ENCODE assay signal across 8 cellular contexts in the genomic region with DNA sequence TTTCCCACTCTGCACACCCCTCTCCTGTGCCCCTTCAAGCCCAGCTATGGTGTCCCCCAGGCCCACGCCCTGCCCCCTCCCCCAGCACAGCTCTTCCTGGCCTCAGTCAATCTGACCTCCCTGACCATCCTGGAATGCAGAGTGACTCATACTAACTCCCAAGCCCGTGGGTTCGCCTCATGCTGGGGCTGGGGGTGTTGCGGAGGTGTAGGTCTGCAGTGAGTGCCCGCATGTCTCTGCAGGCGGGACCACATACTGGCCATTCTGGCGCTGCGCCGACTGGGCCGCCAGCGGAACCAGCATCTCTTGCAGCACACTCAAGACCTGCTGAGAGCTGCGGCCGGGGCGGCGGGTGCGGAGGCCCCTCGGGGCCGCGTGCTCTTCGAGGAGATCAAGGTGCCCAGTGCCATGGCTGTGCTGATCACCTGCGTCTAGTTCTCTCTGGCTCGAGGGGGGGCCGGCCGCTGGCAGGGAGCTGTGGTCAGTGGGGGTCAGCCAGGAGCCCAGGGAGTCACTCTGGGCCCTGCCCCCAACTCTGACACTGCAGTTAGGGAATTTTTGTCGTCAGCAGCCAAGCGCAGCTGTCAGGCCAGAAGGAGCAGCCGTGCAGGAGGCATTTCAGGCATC. TPM values are rescaled to one million over a fixed set of nuclear protein-coding genes. Genes with fewer than 3 reads are reported as not detected.
A peak's percentile ranks its signal among the peaks of the same experiment; 100 is the strongest.
DNase-seq lines count a peak whose midpoint lies in the region; ATAC-seq and TF ChIP-seq lines count a peak whose summit lies in the region.
"Had no signal": no experiment of that assay in that cellular context is flagged by ENCODE, and none has a peak within 500 bp of the region (broad histone marks: within the 10 kb centered on the region; RNA-seq: fewer than 3 reads in every experiment).

No MANE protein-coding gene starts in this region.

- no peaks in the 10 kb centered on the region for H3K9me2 ChIP-seq in HCT116 (ENCODE audit: insufficient read depth)

- peak overlapping the region; percentile 24 to 52 for H3K4me3 ChIP-seq in HCT116 (replicated peaks in 1 of 2; ENCODE audit: low read depth in 1 of 2, low read length in 2 of 2)
- no peak overlapping the region for H3K4me3 ChIP-seq in cardiac fibroblast (replicated peaks in 1 of 2; ENCODE audit: low read depth in 2 of 2, low read length in 2 of 2)

- no peak for TF ChIP-seq RAD21 in HCT116 (IDR thresholded peaks at IDR 0.05; ENCODE audit: low read depth)

- ATAC-seq in HCT116 = peak; percentile 68
- peak; percentile 59 for ATAC-seq in omental fat pad (ENCODE audit: low FRiP score)
- no peak for ATAC-seq in HG02678 (IDR thresholded peaks at IDR 0.05; ENCODE audit: unreplicated experiment)
- no peak for ATAC-seq in GM21390 (IDR thresholded peaks at IDR 0.05; ENCODE audit: unreplicated experiment)
- ATAC-seq in HG03159 (IDR thresholded peaks at IDR 0.05; ENCODE audit: unreplicated experiment) = no peak

- CTCF ChIA-PET in HCT116 (lab: Charles Lee) = no interaction called here

- DNase-seq in HCT116 (ENCODE audit: low read depth, low spot score) (peak; percentile 50), cardiac fibroblast (ENCODE audit: low read depth in 2 of 2) (peak; percentile 71 to 81), omental fat pad (ENCODE audit: low spot score) (no peak)
- DNase-seq: activated naive CD4-positive, alpha-beta T cell; NCI-H1105 had no signal

- H3K9me3 ChIP-seq in HCT116 (ENCODE audit: control insufficient read depth in 1 of 2, insufficient read depth in 1 of 2, low read depth in 1 of 2, low read length in 2 of 2) = no peaks in the 10 kb centered on the region

- H3K27ac ChIP-seq in HCT116 (ENCODE audit: low read depth, low read length) = peak overlapping the region; percentile 88

- no peaks in the 10 kb centered on the region for H3K79me2 ChIP-seq in HCT116 (ENCODE audit: insufficient read depth, low read length)

- no peak overlapping the region for H2AFZ ChIP-seq in HCT116 (ENCODE audit: low read depth, low read length, poor library complexity, severe bottlenecking)

- intact Hi-C loops in HCT116 (cut with micrococcal nuclease) = loop anchor here (1.0 kb wide), 1 partner anchor 31 kb away; no protein-coding TSS in a partner anchor

- H3K9ac ChIP-seq in HCT116 (ENCODE audit: low read length) = peak overlapping the region; percentile 63

- RAD21 ChIA-PET in HCT116 (lab: Charles Lee; ENCODE audit: low non-redundant PET in 1 of 2, low total read pairs in 2 of 2, uncharacterized antibody in 2 of 2, unreplicated experiment in 2 of 2) = no interaction called here

- no TSS peak for BruUV-seq in HCT116 (replicated peaks; lab: Mats Ljungman, UMichigan)

- H3K36me3 ChIP-seq in HCT116 (ENCODE audit: control insufficient read depth in 1 of 2, insufficient read depth in 2 of 2, low read length in 2 of 2) = no peaks in the 10 kb centered on the region

- no peaks in the 10 kb centered on the region for H3K27me3 ChIP-seq in HCT116 (ENCODE audit: insufficient read depth, low read length)

- no peak for TF ChIP-seq CTCF in HCT116 (IDR thresholded peaks at IDR 0.05 in 2 of 3, conservative IDR thresholded peaks at IDR 0.05 in 1 of 3; ENCODE audit: borderline replicate concordance in 1 of 3, insufficient read depth in 1 of 3, low read depth in 2 of 3, low read length in 2 of 3)
- no peak for TF ChIP-seq CTCF in cardiac fibroblast (IDR thresholded peaks at IDR 0.05; ENCODE audit: low read depth, low read length)
- TF ChIP-seq CTCF in omental fat pad (IDR thresholded peaks at IDR 0.05) = no peak

- no peak for TF ChIP-seq POLR2A in HCT116 (IDR thresholded peaks at IDR 0.05; ENCODE audit: borderline replicate concordance, extremely low read depth, insufficient read depth, insufficient read length)

- POLR2A ChIA-PET in HCT116 (lab: Charles Lee) = interaction anchor here (0.6 kb wide), 1 partner anchor 10 kb away, joined by 3 read pairs; no protein-coding TSS in a partner anchor

- H4K20me1 ChIP-seq in HCT116 (ENCODE audit: insufficient read depth) = no peaks in the 10 kb centered on the region

- peaks cover 51 to 62% of the 10 kb centered on the region in 2 experiments for H3K4me1 ChIP-seq in HCT116 (ENCODE audit: control insufficient read depth in 1 of 2, insufficient read depth in 2 of 2, low read length in 2 of 2)

- peak overlapping the region; percentile 80 for H3K4me2 ChIP-seq in HCT116 (ENCODE audit: low read length)

TF ChIP-seq in HCT116, 20 proteins besides CTCF, POLR2A, EP300 and RAD21:
- TF ChIP-seq CEBPB (IDR thresholded peaks at IDR 0.05; ENCODE audit: low read depth) (no peak), EZH2 (IDR thresholded peaks at IDR 0.05) (no peak), TCF7L2 (IDR thresholded peaks at IDR 0.05; ENCODE audit: borderline replicate concordance, extremely low read depth, insufficient read depth, insufficient read length) (peak; percentile 12), EGR1 (IDR thresholded peaks at IDR 0.05; ENCODE audit: low read depth) (no peak), SP1 (IDR thresholded peaks at IDR 0.05; ENCODE audit: low read depth) (no peak), ZFX (IDR thresholded peaks at IDR 0.05) (peak; percentile 37; the same call in 1 of the 2 replicates), SIN3A (IDR thresholded peaks at IDR 0.05; ENCODE audit: low read depth) (no peak)
- TF ChIP-seq, protein P1, sequence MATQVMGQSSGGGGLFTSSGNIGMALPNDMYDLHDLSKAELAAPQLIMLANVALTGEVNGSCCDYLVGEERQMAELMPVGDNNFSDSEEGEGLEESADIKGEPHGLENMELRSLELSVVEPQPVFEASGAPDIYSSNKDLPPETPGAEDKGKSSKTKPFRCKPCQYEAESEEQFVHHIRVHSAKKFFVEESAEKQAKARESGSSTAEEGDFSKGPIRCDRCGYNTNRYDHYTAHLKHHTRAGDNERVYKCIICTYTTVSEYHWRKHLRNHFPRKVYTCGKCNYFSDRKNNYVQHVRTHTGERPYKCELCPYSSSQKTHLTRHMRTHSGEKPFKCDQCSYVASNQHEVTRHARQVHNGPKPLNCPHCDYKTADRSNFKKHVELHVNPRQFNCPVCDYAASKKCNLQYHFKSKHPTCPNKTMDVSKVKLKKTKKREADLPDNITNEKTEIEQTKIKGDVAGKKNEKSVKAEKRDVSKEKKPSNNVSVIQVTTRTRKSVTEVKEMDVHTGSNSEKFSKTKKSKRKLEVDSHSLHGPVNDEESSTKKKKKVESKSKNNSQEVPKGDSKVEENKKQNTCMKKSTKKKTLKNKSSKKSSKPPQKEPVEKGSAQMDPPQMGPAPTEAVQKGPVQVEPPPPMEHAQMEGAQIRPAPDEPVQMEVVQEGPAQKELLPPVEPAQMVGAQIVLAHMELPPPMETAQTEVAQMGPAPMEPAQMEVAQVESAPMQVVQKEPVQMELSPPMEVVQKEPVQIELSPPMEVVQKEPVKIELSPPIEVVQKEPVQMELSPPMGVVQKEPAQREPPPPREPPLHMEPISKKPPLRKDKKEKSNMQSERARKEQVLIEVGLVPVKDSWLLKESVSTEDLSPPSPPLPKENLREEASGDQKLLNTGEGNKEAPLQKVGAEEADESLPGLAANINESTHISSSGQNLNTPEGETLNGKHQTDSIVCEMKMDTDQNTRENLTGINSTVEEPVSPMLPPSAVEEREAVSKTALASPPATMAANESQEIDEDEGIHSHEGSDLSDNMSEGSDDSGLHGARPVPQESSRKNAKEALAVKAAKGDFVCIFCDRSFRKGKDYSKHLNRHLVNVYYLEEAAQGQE (IDR thresholded peaks at IDR 0.05; ENCODE audit: low read depth) = no peak

RNA-seq across cellular contexts. Expression of a gene that starts 13.4 kb away (rescaled TPM):
- total RNA-seq in HCT116 (2021; ENCODE audit: unreplicated experiment) (74.8 TPM), omental fat pad (100 to 1,000 TPM in 3 of 4 donors, 10 to 100 TPM in 1; 56.0 to 215 (median 144) TPM)
- polyA plus RNA-seq in HCT116 (2012) = 49.6 and 52.9 TPM in 2 replicates

RNA-seq across cellular contexts. Expression of a gene that starts 15.4 kb away (rescaled TPM):
- total RNA-seq in HCT116 (2021; ENCODE audit: unreplicated experiment) = not detected
- polyA plus RNA-seq in HCT116 (2012) = 0.15 and 0.34 TPM in 2 replicates
- 1 to 10 TPM in 2 of 4 donors, under 1 TPM in 1, not detected in 1; 0.93 to 5.2 (median 1.3) TPM for total RNA-seq in omental fat pad

RNA-seq across cellular contexts. Expression of a gene that starts 25.9 kb away (rescaled TPM):
- total RNA-seq in HCT116 (2021; ENCODE audit: unreplicated experiment) (not detected), omental fat pad (1 to 10 TPM in 1 of 4 donors, not detected in 3; 6.3 TPM)
- polyA plus RNA-seq in HCT116 (2012) = not detected in 2 replicates

RNA-seq across cellular contexts. Expression of a gene that starts 52.6 kb away (rescaled TPM):
- total RNA-seq in HCT116 (2021; ENCODE audit: unreplicated experiment) (85.6 TPM), omental fat pad (100 to 1,000 TPM in 3 of 4 donors, 10 to 100 TPM in 1; 63.7 to 131 (median 113) TPM)
- 81.0 and 89.0 TPM in 2 replicates for polyA plus RNA-seq in HCT116 (2012)

Comparison
In these comparisons a context has a peak if more than half of its experiments do, and no peak if none do; other contexts are left out.
1. ATAC-seq: peak in HCT116 (single experiment) and omental fat pad (single experiment); none in HG02678 (single experiment), GM21390 (single experiment) and HG03159 (single experiment).
2. H3K4me3 ChIP-seq: peak in HCT116 (2 of 2); none in cardiac fibroblast (0 of 2).